Comparison of ENCODE assay signal across 9 cellular contexts in genomic region chr6:108944707-108945685, GRCh38.
DNase-seq lines count a peak whose midpoint lies in the region; ATAC-seq and TF ChIP-seq lines count a peak whose summit lies in the region.
"Had no signal": no experiment of that assay in that cellular context is flagged by ENCODE, and none has a peak within 500 bp of the region (broad histone marks: within the 10 kb centered on the region; RNA-seq: fewer than 3 reads in every experiment).

No MANE protein-coding gene starts in this region.

- no peak for ATAC-seq in GM19463 (IDR thresholded peaks at IDR 0.05; ENCODE audit: unreplicated experiment)
- ATAC-seq in activated T-cell treated with anti-CD3 and anti-CD28 coated beads, Interleukin-2, amount 50 U/mL, for 4 hours, result no peak

- H3K4me3 ChIP-seq in coronary artery, result peak overlapping the region; percentile 54

- DNase-seq in NCI-H1694 (lab: John Stamatoyannopoulos, UW) (peak; percentile 85), coronary artery (ENCODE audit: low spot score) (no peak), medulla oblongata (ENCODE audit: extremely low spot score) (peak; percentile 39), type B pancreatic cell (ENCODE audit: extremely low spot score, unreplicated experiment) (no peak), NCI-H345 treated with DMSO at 0.1 percent for 48 hours (lab: John Stamatoyannopoulos, UW; ENCODE audit: unreplicated experiment) (no peak)
- DNase-seq in activated T-cell treated with anti-CD3 and anti-CD28 coated beads, Interleukin-2, amount 50 U/mL, for 4 hours, result no peak
- DNase-seq: T-helper 9 cell had no signal

- H3K36me3 Mint-ChIP-seq in type B pancreatic cell, result no peaks in the 10 kb centered on the region
- H3K36me3 Mint-ChIP-seq in activated T-cell treated with anti-CD3 and anti-CD28 coated beads, Interleukin-2, amount 50 U/mL, for 4 hours (ENCODE audit: insufficient read depth), result no peaks in the 10 kb centered on the region

- H3K27me3 Mint-ChIP-seq in type B pancreatic cell, result no peaks in the 10 kb centered on the region
- no peaks in the 10 kb centered on the region for H3K27me3 Mint-ChIP-seq in activated T-cell treated with anti-CD3 and anti-CD28 coated beads, Interleukin-2, amount 50 U/mL, for 4 hours (ENCODE audit: low read depth)

- H3K4me3 Mint-ChIP-seq in type B pancreatic cell, result peak overlapping the region; percentile 5
- H3K4me3 Mint-ChIP-seq in activated T-cell treated with anti-CD3 and anti-CD28 coated beads, Interleukin-2, amount 50 U/mL, for 4 hours, result no peak overlapping the region

- H3K9me3 Mint-ChIP-seq in type B pancreatic cell, result peaks cover 5% of the 10 kb centered on the region
- no peaks in the 10 kb centered on the region for H3K9me3 Mint-ChIP-seq in activated T-cell treated with anti-CD3 and anti-CD28 coated beads, Interleukin-2, amount 50 U/mL, for 4 hours

- H3K27ac ChIP-seq in coronary artery, result peak overlapping the region; percentile 77 to 93
- H3K27ac ChIP-seq: KMS-11 had no signal

- H3K27ac Mint-ChIP-seq in type B pancreatic cell, result peak overlapping the region; percentile 1

- H3K4me1 Mint-ChIP-seq in type B pancreatic cell (ENCODE audit: unreplicated experiment), result peaks cover 68% of the 10 kb centered on the region
- H3K4me1 Mint-ChIP-seq in activated T-cell treated with anti-CD3 and anti-CD28 coated beads, Interleukin-2, amount 50 U/mL, for 4 hours (ENCODE audit: low read depth), result peaks cover 42% of the 10 kb centered on the region

- no peak for TF ChIP-seq CTCF in coronary artery (IDR thresholded peaks at IDR 0.05)
- no peak for TF ChIP-seq CTCF in type B pancreatic cell (conservative IDR thresholded peaks at IDR 0.05)

Comparison
In these comparisons a context has a peak if more than half of its experiments do, and no peak if none do; other contexts are left out.
1. DNase-seq: peak in NCI-H1694 (single experiment) and medulla oblongata (single experiment); none in coronary artery (single experiment), type B pancreatic cell (single experiment), activated T-cell treated with anti-CD3 and anti-CD28 coated beads, Interleukin-2, amount 50 U/mL, for 4 hours (single experiment) and NCI-H345 treated with DMSO at 0.1 percent for 48 hours (single experiment).